8 cellular contexts compared by ENCODE assay signal in the genomic region with DNA sequence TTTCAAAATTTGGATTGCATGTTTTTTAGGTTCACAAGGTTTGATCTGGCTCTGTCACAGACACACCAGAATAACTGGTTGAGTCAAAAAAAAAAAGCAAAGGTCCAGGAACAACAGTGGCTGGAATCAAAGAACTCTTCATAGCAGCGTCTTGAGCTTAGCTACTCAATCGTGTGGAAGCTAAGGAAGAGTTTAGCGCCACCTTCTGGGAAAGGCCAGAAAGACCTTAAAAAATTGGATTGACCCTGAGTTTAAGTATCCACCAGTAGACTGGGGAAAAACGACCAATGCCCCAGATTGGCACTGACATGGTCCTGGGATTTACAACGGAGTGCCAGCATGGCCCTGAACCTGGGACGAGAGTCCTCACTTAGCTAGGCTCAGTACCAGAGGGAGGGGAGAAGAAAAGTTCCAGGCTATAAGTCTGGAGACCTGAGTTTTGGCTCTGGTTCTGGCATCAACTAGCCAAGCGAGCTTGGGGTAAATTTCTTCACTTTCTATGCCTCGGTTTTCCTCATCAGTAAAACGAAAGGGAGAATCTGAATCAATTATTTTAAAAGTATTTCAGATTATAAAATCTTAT.
DNase-seq lines count a peak whose midpoint lies in the region; ATAC-seq and TF ChIP-seq lines count a peak whose summit lies in the region.

No MANE protein-coding gene starts in this region.

- no peaks in the 10 kb centered on the region for H3K27me3 ChIP-seq in neural progenitor cell

- H3K4me2 ChIP-seq in neural progenitor cell, result no peak overlapping the region

- peaks cover 9% of the 10 kb centered on the region for H3K36me3 Mint-ChIP-seq in neural progenitor cell

- ATAC-seq in GM18519 (IDR thresholded peaks at IDR 0.05; ENCODE audit: low FRiP score, unreplicated experiment) (peak; percentile 51), GM19467 (IDR thresholded peaks at IDR 0.05; ENCODE audit: unreplicated experiment) (no peak)

- H3K4me1 ChIP-seq in neural progenitor cell, result no peaks in the 10 kb centered on the region

- H3K4me3 ChIP-seq in SK-N-MC (no peak overlapping the region), neural progenitor cell (no peak overlapping the region)

- peak overlapping the region; percentile 42 for H3K27ac ChIP-seq in C4-2B
- H3K27ac ChIP-seq in SK-N-MC, result no peak overlapping the region
- H3K27ac ChIP-seq in neural progenitor cell, result no peak overlapping the region

- DNase-seq in NCI-H1092 treated with DMSO at 0.1 percent for 48 hours (lab: John Stamatoyannopoulos, UW) (peak; percentile 59), SK-N-MC (ENCODE audit: low read depth, low spot score) (peak; percentile 34), fibroblast of peridontal ligament (ENCODE audit: extremely low read depth) (peak; percentile 78), neural progenitor cell (ENCODE audit: low spot score) (peak; percentile 82)
- DNase-seq in activated CD4-positive, CD25-positive, alpha-beta regulatory T cell treated with anti-CD3 and anti-CD28 coated beads, Interleukin-2, amount 50 U/mL, for 72 hours, result no peak

- H3K27me3 Mint-ChIP-seq in neural progenitor cell (ENCODE audit: insufficient read depth, low read depth), result no peaks in the 10 kb centered on the region

- H3K9me3 Mint-ChIP-seq in neural progenitor cell, result no peaks in the 10 kb centered on the region

- H3K9me3 ChIP-seq in SK-N-MC (ENCODE audit: low read depth, low read length) (no peaks in the 10 kb centered on the region), neural progenitor cell (ENCODE audit: low read depth) (no peaks in the 10 kb centered on the region)

- H3K4me1 Mint-ChIP-seq in neural progenitor cell, result no peaks in the 10 kb centered on the region

- H4K20me1 ChIP-seq in neural progenitor cell (ENCODE audit: low read depth), result no peaks in the 10 kb centered on the region

- no peak overlapping the region for H3K4me3 Mint-ChIP-seq in neural progenitor cell

- peak; percentile 89 for TF ChIP-seq CTCF in C4-2B (conservative IDR thresholded peaks at IDR 0.05)
- TF ChIP-seq CTCF in neural progenitor cell (IDR thresholded peaks at IDR 0.05), result peak; percentile 84

- H3F3A ChIP-seq in neural progenitor cell (ENCODE audit: low read depth), result peaks cover 9% of the 10 kb centered on the region

- no peak overlapping the region for H3K27ac Mint-ChIP-seq in neural progenitor cell

- H3K36me3 ChIP-seq in SK-N-MC (ENCODE audit: insufficient read depth, low read length) (peaks cover 18% of the 10 kb centered on the region), neural progenitor cell (no peaks in the 10 kb centered on the region)

- H3K79me2 ChIP-seq in neural progenitor cell (ENCODE audit: low read depth), result no peaks in the 10 kb centered on the region

- H3K9ac ChIP-seq in SK-N-MC (ENCODE audit: insufficient read length) (no peak overlapping the region), neural progenitor cell (no peak overlapping the region)

- H2AFZ ChIP-seq in neural progenitor cell (replicated peaks), result no peak overlapping the region
